Comparison of ENCODE assay signal across 1 cellular context in genomic region chr21:17931080-17931479, GRCh38.
TF ChIP-seq lines count a peak whose summit lies in the region.

No MANE protein-coding gene starts in this region.

TF ChIP-seq in GM23338, 12 proteins besides CTCF, POLR2A, EP300 and RAD21 (continued from another document):
- no peak for TF ChIP-seq ZNF462 (CRISPR knock-in tag; IDR thresholded peaks at IDR 0.05)
- no peak for TF ChIP-seq ZNF331 (CRISPR knock-in tag; IDR thresholded peaks at IDR 0.05; ENCODE audit: low read depth)
- TF ChIP-seq EZH2phosphoT487 (IDR thresholded peaks at IDR 0.05; ENCODE audit: unreplicated experiment) = no peak
- no peak for TF ChIP-seq ETS1 (IDR thresholded peaks at IDR 0.05)
- TF ChIP-seq NANOG (IDR thresholded peaks at IDR 0.05; ENCODE audit: borderline replicate concordance) = no peak
- TF ChIP-seq ZNF114 (CRISPR knock-in tag; IDR thresholded peaks at IDR 0.05) = no peak
- no peak for TF ChIP-seq POLR2AphosphoS5 (IDR thresholded peaks at IDR 0.05; ENCODE audit: low read depth)
- no peak for TF ChIP-seq EZH2 (IDR thresholded peaks at IDR 0.05; ENCODE audit: low read depth, unreplicated experiment)
- TF ChIP-seq STAT1 (IDR thresholded peaks at IDR 0.05; ENCODE audit: unreplicated experiment) = no peak
- TF ChIP-seq JUNB (IDR thresholded peaks at IDR 0.05; ENCODE audit: unreplicated experiment) = no peak
- no peak for TF ChIP-seq CREB1 (CRISPR knock-in tag; IDR thresholded peaks at IDR 0.05; ENCODE audit: low read depth)
